ENCODE assay signal across 19 cellular contexts in genomic region chr16:56411624-56412023, GRCh38. TPM values are rescaled to one million over a fixed set of nuclear protein-coding genes. Genes with fewer than 3 reads are reported as not detected.
DNase-seq lines count a peak whose midpoint lies in the region; ATAC-seq, FAIRE-seq and TF ChIP-seq lines count a peak whose summit lies in the region.
"Had no signal": no experiment of that assay in that cellular context is flagged by ENCODE, and none has a peak within 500 bp of the region (broad histone marks: within the 10 kb centered on the region; RNA-seq: fewer than 3 reads in every experiment).

No MANE protein-coding gene starts in this region.

- H3K27me3 Mint-ChIP-seq in naive thymus-derived CD4-positive, alpha-beta T cell = no peaks in the 10 kb centered on the region
- H3K27me3 Mint-ChIP-seq: B cell; CD4-positive, alpha-beta T cell had no signal

- H4K20me1 ChIP-seq in GM12878 (ENCODE audit: control insufficient read depth, insufficient read depth) = no peaks in the 10 kb centered on the region
- H4K20me1 ChIP-seq in HepG2 (ENCODE audit: insufficient read depth, low read length) = no peaks in the 10 kb centered on the region
- H4K20me1 ChIP-seq in smooth muscle cell (ENCODE audit: low read depth) = peaks cover 28% of the 10 kb centered on the region

- 98% methylated on average over 2 of the region's 2 CpGs for WGBS in GM12878 (ENCODE audit: insufficient coverage, insufficient replicate concordance, low lambda C conversion rate, missing lambda C conversion rate)
- 96% methylated on average over 2 of the region's 2 CpGs for WGBS in HepG2 (ENCODE audit: low lambda C conversion rate)
- 94% methylated on average over 2 of the region's 2 CpGs for WGBS in smooth muscle cell (ENCODE audit: low lambda C conversion rate)

- no peak overlapping the region for H3K9ac ChIP-seq in GM12878 (ENCODE audit: control insufficient read depth, insufficient read depth, low read length)
- no peak overlapping the region for H3K9ac ChIP-seq in HepG2 (ENCODE audit: insufficient read depth, low read depth, low read length)
- H3K9ac ChIP-seq in smooth muscle cell (ENCODE audit: low read depth) = no peak overlapping the region

- H3K4me3 Mint-ChIP-seq in naive thymus-derived CD4-positive, alpha-beta T cell = no peak overlapping the region
- H3K4me3 Mint-ChIP-seq: B cell; CD4-positive, alpha-beta T cell; HFFc6 had no signal

- no peak for TF ChIP-seq CTCF in HEK293 (tag by site-specific recombination; IDR thresholded peaks at IDR 0.05)
- TF ChIP-seq CTCF in GM12878 (IDR thresholded peaks at IDR 0.05 in 2 of 3, conservative IDR thresholded peaks at IDR 0.05 in 1 of 3; ENCODE audit: control insufficient read depth in 2 of 3, extremely low read depth in 1 of 3, insufficient read depth in 1 of 3, low read depth in 3 of 3, low read length in 3 of 3) = no peak
- no peak for TF ChIP-seq CTCF in HepG2 (CRISPR knock-in tag; IDR thresholded peaks at IDR 0.05)
- TF ChIP-seq CTCF in smooth muscle cell (IDR thresholded peaks at IDR 0.05; ENCODE audit: borderline replicate concordance, insufficient read depth, poor library complexity, severe bottlenecking) = no peak

- peaks cover 10 to 57% (median 20%) of the 10 kb centered on the region in 5 donors for H3K36me3 Mint-ChIP-seq in naive thymus-derived CD4-positive, alpha-beta T cell

- peaks cover 0 to 2% (median 0%) of the 10 kb centered on the region in 11 donors for H3K9me3 Mint-ChIP-seq in naive thymus-derived CD4-positive, alpha-beta T cell
- H3K9me3 Mint-ChIP-seq: CD4-positive, alpha-beta T cell; HFFc6 had no signal

- peaks cover 5% of the 10 kb centered on the region; the same call in 1 of the 2 replicates for H3K4me1 ChIP-seq in HEK293 (ENCODE audit: control insufficient read depth, insufficient read depth, low read length)
- no peaks in the 10 kb centered on the region; the same call in 1 of the 2 replicates for H3K4me1 ChIP-seq in GM12878 (ENCODE audit: control insufficient read depth, insufficient read depth, low read length)
- H3K4me1 ChIP-seq in HepG2 (ENCODE audit: insufficient read depth, low read length) = peaks cover 24% of the 10 kb centered on the region
- peaks cover 4% of the 10 kb centered on the region for H3K4me1 ChIP-seq in smooth muscle cell (ENCODE audit: low read depth)
- no peaks in the 10 kb centered on the region for H3K4me1 ChIP-seq in naive thymus-derived CD4-positive, alpha-beta T cell (ENCODE audit: control insufficient read depth in 2 of 2, insufficient read depth in 2 of 2, low read length in 2 of 2)

- H2AFZ ChIP-seq in GM12878 (ENCODE audit: control insufficient read depth, low read depth, low read length) = no peak overlapping the region
- no peak overlapping the region for H2AFZ ChIP-seq in HepG2 (ENCODE audit: low read length)
- no peak overlapping the region for H2AFZ ChIP-seq in smooth muscle cell (ENCODE audit: low read depth)

- no peak overlapping the region for H3K27ac ChIP-seq in HEK293 (ENCODE audit: extremely low read depth, low read depth, low read length)
- no peak overlapping the region for H3K27ac ChIP-seq in GM12878 (ENCODE audit: control insufficient read depth, insufficient read depth)
- no peak overlapping the region for H3K27ac ChIP-seq in HepG2 (ENCODE audit: extremely low read length, insufficient read depth, low read length)
- peak overlapping the region; percentile 8 for H3K27ac ChIP-seq in smooth muscle cell (ENCODE audit: low read depth)
- no peak overlapping the region for H3K27ac ChIP-seq in naive thymus-derived CD4-positive, alpha-beta T cell (ENCODE audit: low read depth, low read length)

- BruUV-seq in GM12878 (replicated peaks; lab: Mats Ljungman, UMichigan) (TSS peak; percentile 28), HepG2 (replicated peaks; lab: Mats Ljungman, UMichigan) (no TSS peak)

- peaks cover 18 to 60% of the 10 kb centered on the region in 2 experiments; a peak in 2 of 3 replicates for H3K36me3 ChIP-seq in HEK293 (ENCODE audit: control insufficient read depth in 2 of 2, insufficient read depth in 1 of 2, low read length in 2 of 2)
- H3K36me3 ChIP-seq in GM12878 (ENCODE audit: control insufficient read depth in 2 of 2, insufficient read depth in 2 of 2, low read length in 1 of 2) = peaks cover 7 to 18% of the 10 kb centered on the region in 2 experiments; a peak in 3 of 4 replicates
- H3K36me3 ChIP-seq in HepG2 (replicated peaks in 1 of 2; ENCODE audit: control insufficient read depth in 1 of 2, insufficient read depth in 2 of 2, low read length in 2 of 2) = peaks cover 14 to 65% of the 10 kb centered on the region in 2 experiments
- no peaks in the 10 kb centered on the region for H3K36me3 ChIP-seq in smooth muscle cell (ENCODE audit: low read depth)
- H3K36me3 ChIP-seq in naive thymus-derived CD4-positive, alpha-beta T cell (ENCODE audit: control insufficient read depth in 2 of 3, insufficient read depth in 3 of 3, low read length in 3 of 3) = peaks cover 6 to 39% (median 11%) of the 10 kb centered on the region in 3 experiments

- no peak overlapping the region for H3K27ac Mint-ChIP-seq in naive thymus-derived CD4-positive, alpha-beta T cell
- H3K27ac Mint-ChIP-seq: B cell; CD4-positive, alpha-beta T cell; HFFc6 had no signal

- CTCF ChIA-PET in HEK293 (lab: Yijun Ruan, JAX) = interaction anchor here (0.8 kb wide), 1 partner anchor 337 kb away, joined by 3 read pairs; no protein-coding TSS in a partner anchor
- CTCF ChIA-PET in GM12878 (lab: Yijun Ruan, JAX) = interaction anchor here (1.4 kb wide), 1 partner anchor 9 kb away, joined by 3 read pairs; no protein-coding TSS in a partner anchor
- CTCF ChIA-PET in HepG2 (lab: Yijun Ruan, JAX; ENCODE audit: low intra/inter-chr PET ratio, low total read pairs) = no interaction called here
- CTCF ChIA-PET in naive thymus-derived CD4-positive, alpha-beta T cell (lab: Charles Lee) = no interaction called here

- RAD21 ChIA-PET in GM12878 (lab: Charles Lee; ENCODE audit: unreplicated experiment) = no interaction called here

- DNase-seq in GM12878 (ENCODE audit: low read depth, low spot score) (no peak), HepG2 (ENCODE audit: low spot score) (no peak), smooth muscle cell (lab: John Stamatoyannopoulos, UW; ENCODE audit: unreplicated experiment) (no peak), 8988T (no peak), activated T-cell treated with anti-CD3 and anti-CD28 coated beads for 4 hours (no peak)
- DNase-seq in naive thymus-derived CD4-positive, alpha-beta T cell = no peak
- DNase-seq: C1 segment of cervical spinal cord; CD4-positive, alpha-beta T cell; DMS79; EL; GOT3; HFFc6; KG1 had no signal

- TF ChIP-seq POLR2A in GM12878 (IDR thresholded peaks at IDR 0.05; ENCODE audit: low read depth, low read length) = no peak
- TF ChIP-seq POLR2A in HepG2 (IDR thresholded peaks at IDR 0.05; ENCODE audit: insufficient read depth in 1 of 2, low read depth in 2 of 2, low read length in 2 of 2) = no peak

- no peaks in the 10 kb centered on the region for H3K27me3 ChIP-seq in GM12878 (replicated peaks in 1 of 2; ENCODE audit: control insufficient read depth in 2 of 2, insufficient read depth in 2 of 2, low read length in 1 of 2)
- H3K27me3 ChIP-seq in HepG2 (ENCODE audit: control insufficient read depth in 1 of 2, insufficient read depth in 2 of 2, low read length in 2 of 2) = no peaks in the 10 kb centered on the region
- no peaks in the 10 kb centered on the region for H3K27me3 ChIP-seq in smooth muscle cell (ENCODE audit: low read depth)
- no peaks in the 10 kb centered on the region for H3K27me3 ChIP-seq in naive thymus-derived CD4-positive, alpha-beta T cell (ENCODE audit: control insufficient read depth in 2 of 2, insufficient read depth in 2 of 2, low read length in 2 of 2)

- POLR2A ChIA-PET in HEK293 (lab: Yijun Ruan, JAX) (no interaction called here), GM12878 (lab: Charles Lee) (no interaction called here), HepG2 (lab: Yijun Ruan, JAX) (no interaction called here)
- POLR2A ChIA-PET in naive thymus-derived CD4-positive, alpha-beta T cell (lab: Charles Lee) = no interaction called here

- SMC1A ChIA-PET in GM12878 (lab: Charles Lee; ENCODE audit: uncharacterized antibody, unreplicated experiment) = interaction anchor here (1.4 kb wide), 1 partner anchor 24 kb away, joined by 3 read pairs; no protein-coding TSS in a partner anchor

- intact Hi-C loops in GM12878 (cut with micrococcal nuclease; ENCODE audit: unreplicated experiment) (no loop called here), HepG2 (cut with micrococcal nuclease; ENCODE audit: unreplicated experiment) (no loop called here)
- intact Hi-C loops in naive thymus-derived CD4-positive, alpha-beta T cell (cut with micrococcal nuclease) = no loop called here

- H3K79me2 ChIP-seq in GM12878 (ENCODE audit: control insufficient read depth, insufficient read depth, low read length) (peaks cover 11% of the 10 kb centered on the region), HepG2 (ENCODE audit: insufficient read depth, low read length) (peaks cover 26% of the 10 kb centered on the region), smooth muscle cell (ENCODE audit: low read depth) (peaks cover 18% of the 10 kb centered on the region)

- in situ Hi-C loops in GM12878 (cut with MboI) = no loop called here
- in situ Hi-C loops in HepG2 (cut with HindIII; ENCODE audit: extremely low pct_ligation_motif_present, low pct_unique_long_range_greater_than_20kb) = no loop called here

- H3K4me1 Mint-ChIP-seq in naive thymus-derived CD4-positive, alpha-beta T cell = peaks cover 8 to 28% (median 14%) of the 10 kb centered on the region in 7 donors

- H3K4me2 ChIP-seq in GM12878 (ENCODE audit: control insufficient read depth, insufficient read depth) (no peak overlapping the region), HepG2 (ENCODE audit: low read depth, low read length) (no peak overlapping the region), smooth muscle cell (no peak overlapping the region)

- FAIRE-seq in GM12878 (lab: Jason Lieb, UNC) (no peak), HepG2 (lab: Jason Lieb, UNC) (no peak)
- FAIRE-seq: A204.1, G401.6, GM19239 had no signal

- H3K4me3 ChIP-seq in HEK293 (ENCODE audit: low read depth, low read length) = no peak overlapping the region
- H3K4me3 ChIP-seq in GM12878 = no peak overlapping the region
- no peak overlapping the region for H3K4me3 ChIP-seq in HepG2 (replicated peaks in 1 of 3; ENCODE audit: insufficient read depth in 1 of 3, low read depth in 2 of 3, low read length in 3 of 3)
- H3K4me3 ChIP-seq in smooth muscle cell = no peak overlapping the region
- no peak overlapping the region for H3K4me3 ChIP-seq in naive thymus-derived CD4-positive, alpha-beta T cell (ENCODE audit: low read length)
- H3K4me3 ChIP-seq: HAP-1 had no signal

- TF ChIP-seq RAD21 in GM12878 (IDR thresholded peaks at IDR 0.05; ENCODE audit: insufficient read depth, low read depth, low read length) = no peak
- TF ChIP-seq RAD21 in HepG2 (CRISPR knock-in tag; IDR thresholded peaks at IDR 0.05) = no peak

- TF ChIP-seq EP300 in GM12878 (IDR thresholded peaks at IDR 0.05; ENCODE audit: borderline replicate concordance in 1 of 2, control insufficient read depth in 1 of 2, low read depth in 2 of 2, low read length in 2 of 2) = no peak
- TF ChIP-seq EP300 in HepG2 (IDR thresholded peaks at IDR 0.05; ENCODE audit: low read depth in 2 of 2, low read length in 2 of 2) = no peak
- TF ChIP-seq EP300 in HepG2 (CRISPR knock-in tag; IDR thresholded peaks at IDR 0.05; ENCODE audit: borderline replicate concordance) = no peak

- H3F3A ChIP-seq in smooth muscle cell (ENCODE audit: low read depth) = no peaks in the 10 kb centered on the region

- H3K9me3 ChIP-seq in HEK293 (ENCODE audit: control insufficient read depth, insufficient read depth, low read depth, low read length) (no peaks in the 10 kb centered on the region), GM12878 (replicated peaks; ENCODE audit: control insufficient read depth, insufficient read depth, low read length) (no peaks in the 10 kb centered on the region), HepG2 (ENCODE audit: low read length) (no peaks in the 10 kb centered on the region), smooth muscle cell (replicated peaks; ENCODE audit: low read depth) (no peaks in the 10 kb centered on the region)
- no peaks in the 10 kb centered on the region for H3K9me3 ChIP-seq in naive thymus-derived CD4-positive, alpha-beta T cell (ENCODE audit: control insufficient read depth in 2 of 3, low read length in 3 of 3)
- H3K9me3 ChIP-seq: HAP-1 had no signal

- ATAC-seq in GM12878 (no peak), HepG2 (no peak)
- ATAC-seq in naive thymus-derived CD4-positive, alpha-beta T cell = no peak

RNA-seq across cellular contexts. Expression of gene AMFR, which starts 13.7 kb away (rescaled TPM):
- 87.4 and 111 TPM in 2 replicates for total RNA-seq in GM12878 (2013; cell fraction: nucleolus; rRNA removed)
- total RNA-seq in GM12878 (2014; rRNA removed) = 67.6 and 86.9 TPM in 2 replicates
- total RNA-seq in GM12878 (2014; rRNA removed; fragmentation: Illumina TruSeq; extraction: Trizol) = 42.2 and 42.9 TPM in 2 replicates
- total RNA-seq in GM12878 (2021) = 56.2 and 63.7 TPM in 2 replicates
- 35.5 TPM for polyA plus RNA-seq in GM12878 (2011; ENCODE audit: low read depth)
- 13.4 and 34.0 TPM in 2 replicates for polyA plus RNA-seq in GM12878 (2011; rRNA removed)
- 35.4 and 39.0 TPM in 2 replicates for polyA plus RNA-seq in GM12878 (2011; cell fraction: cytosol; rRNA removed)
- polyA plus RNA-seq in GM12878 (2011; cell fraction: nucleus; rRNA removed) = 36.0 and 41.7 TPM in 2 replicates
- 56.2 and 58.8 TPM in 2 replicates for polyA plus RNA-seq in GM12878 (2012)
- polyA plus RNA-seq in GM12878 (2014; fragmentation: Illumina TruSeq; extraction: Trizol) = 22.6 and 23.1 TPM in 2 replicates
- polyA plus RNA-seq in GM12878 (2014; fragmentation: Nextera tagmentation; extraction: Ambion mirVana) = 10 to 100 TPM; 11.8 to 13.8 TPM
- 30.1 and 33.2 TPM in 2 replicates for polyA plus RNA-seq in GM12878 (2014; rRNA removed)
- 10 to 100 TPM in 1 of 2 experiments, 1 to 10 TPM in 1; 8.2 to 10.0 TPM for polyA plus RNA-seq in GM12878 (2016; fragmentation: Nextera tagmentation; extraction: Ambion mirVana)
- 122 and 134 TPM in 2 replicates for polyA minus RNA-seq in GM12878 (2011; rRNA and poly(A)+ RNA removed)
- 56.4 and 58.7 TPM in 2 replicates for polyA minus RNA-seq in GM12878 (2011; cell fraction: cytosol; rRNA and poly(A)+ RNA removed)
- polyA minus RNA-seq in GM12878 (2011; cell fraction: nucleus; rRNA and poly(A)+ RNA removed) = 42.3 and 71.1 TPM in 2 replicates
- total RNA-seq in HepG2 (2016; rRNA removed; fragmentation: Illumina TruSeq; extraction: Trizol) = 80.0 and 108 TPM in 2 replicates
- total RNA-seq in HepG2 (2016; cell fraction: cytosol; rRNA removed; fragmentation: Illumina TruSeq; extraction: Trizol; ENCODE audit: low read depth) = 55.3 and 57.1 TPM in 2 replicates
- total RNA-seq in HepG2 (2016; cell fraction: insoluble cytoplasmic fraction; rRNA removed; fragmentation: Illumina TruSeq; extraction: Trizol) = 75.8 and 107 TPM in 2 replicates
- total RNA-seq in HepG2 (2016; cell fraction: membrane; rRNA removed; fragmentation: Illumina TruSeq; extraction: Trizol) = 115 and 121 TPM in 2 replicates
- total RNA-seq in HepG2 (2016; cell fraction: nucleus; rRNA removed; fragmentation: Illumina TruSeq; extraction: Trizol) = 88.4 and 97.8 TPM in 2 replicates
- polyA plus RNA-seq in HepG2 (2011; rRNA removed) = 52.9 and 65.3 TPM in 2 replicates
- 73.6 and 88.0 TPM in 2 replicates for polyA plus RNA-seq in HepG2 (2011; cell fraction: cytosol; rRNA removed)
- 63.5 and 69.1 TPM in 2 replicates for polyA plus RNA-seq in HepG2 (2011; cell fraction: nucleus; rRNA removed)
- polyA plus RNA-seq in HepG2 (2012) = 68.8 and 77.0 TPM in 2 replicates
- 27.7 and 29.0 TPM in 2 replicates for polyA plus RNA-seq in HepG2 (2016; cell fraction: cytosol; fragmentation: Illumina TruSeq; extraction: Trizol; ENCODE audit: low read depth)
- 47.4 and 56.2 TPM in 2 replicates for polyA plus RNA-seq in HepG2 (2016; cell fraction: insoluble cytoplasmic fraction; fragmentation: Illumina TruSeq; extraction: Trizol; ENCODE audit: low read depth)
- 56.5 and 62.9 TPM in 2 replicates for polyA plus RNA-seq in HepG2 (2016; cell fraction: membrane; fragmentation: Illumina TruSeq; extraction: Trizol; ENCODE audit: low read depth)
- polyA plus RNA-seq in HepG2 (2016; cell fraction: nucleus; fragmentation: Illumina TruSeq; extraction: Trizol; ENCODE audit: insufficient read depth, low read depth) = 75.6 and 79.3 TPM in 2 replicates
- polyA minus RNA-seq in HepG2 (2011; rRNA and poly(A)+ RNA removed; ENCODE audit: low replicate concordance) = 174 and 688 TPM in 2 replicates
- polyA minus RNA-seq in HepG2 (2011; cell fraction: cytosol; rRNA and poly(A)+ RNA removed) = 186 and 219 TPM in 2 replicates
- polyA minus RNA-seq in HepG2 (2011; cell fraction: nucleus; rRNA and poly(A)+ RNA removed) = 164 and 181 TPM in 2 replicates
- total RNA-seq in smooth muscle cell = 60.6 and 76.6 TPM in 2 replicates
- polyA plus RNA-seq in smooth muscle cell = 45.2 and 49.1 TPM in 2 replicates
- total RNA-seq in naive thymus-derived CD4-positive, alpha-beta T cell = 10 to 100 TPM; 45.5 to 83.3 (median 62.0) TPM
- polyA plus RNA-seq in naive thymus-derived CD4-positive, alpha-beta T cell = 10 to 100 TPM; 35.7 to 37.2 TPM

RNA-seq across cellular contexts. Expression of gene NUDT21, which starts 39.5 kb away (rescaled TPM):
- 86.7 and 87.9 TPM in 2 replicates for total RNA-seq in GM12878 (2013; cell fraction: nucleolus; rRNA removed)
- 145 and 229 TPM in 2 replicates for total RNA-seq in GM12878 (2014; rRNA removed)
- total RNA-seq in GM12878 (2014; rRNA removed; fragmentation: Illumina TruSeq; extraction: Trizol) = 106 and 110 TPM in 2 replicates
- total RNA-seq in GM12878 (2021) = 200 and 203 TPM in 2 replicates
- 31.4 TPM for polyA plus RNA-seq in GM12878 (2011; ENCODE audit: low read depth)
- 183 and 220 TPM in 2 replicates for polyA plus RNA-seq in GM12878 (2011; rRNA removed)
- polyA plus RNA-seq in GM12878 (2011; cell fraction: cytosol; rRNA removed) = 82.6 and 83.4 TPM in 2 replicates
- polyA plus RNA-seq in GM12878 (2011; cell fraction: nucleus; rRNA removed) = 92.4 and 104 TPM in 2 replicates
- polyA plus RNA-seq in GM12878 (2012) = 108 and 126 TPM in 2 replicates
- polyA plus RNA-seq in GM12878 (2014; fragmentation: Illumina TruSeq; extraction: Trizol) = 104 and 141 TPM in 2 replicates
- 100 to 1,000 TPM in 1 of 2 experiments, 10 to 100 TPM in 1; 70.1 to 120 TPM for polyA plus RNA-seq in GM12878 (2014; fragmentation: Nextera tagmentation; extraction: Ambion mirVana)
- polyA plus RNA-seq in GM12878 (2014; rRNA removed) = 99.0 and 175 TPM in 2 replicates
- 100 to 1,000 TPM; 134 to 152 TPM for polyA plus RNA-seq in GM12878 (2016; fragmentation: Nextera tagmentation; extraction: Ambion mirVana)
- 69.1 and 126 TPM in 2 replicates for polyA minus RNA-seq in GM12878 (2011; rRNA and poly(A)+ RNA removed)
- polyA minus RNA-seq in GM12878 (2011; cell fraction: cytosol; rRNA and poly(A)+ RNA removed) = 54.4 and 64.9 TPM in 2 replicates
- 66.1 and 119 TPM in 2 replicates for polyA minus RNA-seq in GM12878 (2011; cell fraction: nucleus; rRNA and poly(A)+ RNA removed)
- total RNA-seq in HepG2 (2016; rRNA removed; fragmentation: Illumina TruSeq; extraction: Trizol) = 210 and 320 TPM in 2 replicates
- total RNA-seq in HepG2 (2016; cell fraction: cytosol; rRNA removed; fragmentation: Illumina TruSeq; extraction: Trizol; ENCODE audit: low read depth) = 59.7 and 74.4 TPM in 2 replicates
- 213 and 328 TPM in 2 replicates for total RNA-seq in HepG2 (2016; cell fraction: insoluble cytoplasmic fraction; rRNA removed; fragmentation: Illumina TruSeq; extraction: Trizol)
- total RNA-seq in HepG2 (2016; cell fraction: membrane; rRNA removed; fragmentation: Illumina TruSeq; extraction: Trizol) = 88.9 and 94.1 TPM in 2 replicates
- 86.2 and 94.1 TPM in 2 replicates for total RNA-seq in HepG2 (2016; cell fraction: nucleus; rRNA removed; fragmentation: Illumina TruSeq; extraction: Trizol)
- polyA plus RNA-seq in HepG2 (2011; rRNA removed) = 162 and 177 TPM in 2 replicates
- polyA plus RNA-seq in HepG2 (2011; cell fraction: cytosol; rRNA removed) = 66.5 and 107 TPM in 2 replicates
- 51.0 and 61.4 TPM in 2 replicates for polyA plus RNA-seq in HepG2 (2011; cell fraction: nucleus; rRNA removed)
- 136 and 140 TPM in 2 replicates for polyA plus RNA-seq in HepG2 (2012)
- polyA plus RNA-seq in HepG2 (2016; cell fraction: cytosol; fragmentation: Illumina TruSeq; extraction: Trizol; ENCODE audit: low read depth) = 77.0 and 85.0 TPM in 2 replicates
- 268 and 272 TPM in 2 replicates for polyA plus RNA-seq in HepG2 (2016; cell fraction: insoluble cytoplasmic fraction; fragmentation: Illumina TruSeq; extraction: Trizol; ENCODE audit: low read depth)
- polyA plus RNA-seq in HepG2 (2016; cell fraction: membrane; fragmentation: Illumina TruSeq; extraction: Trizol; ENCODE audit: low read depth) = 76.9 and 88.0 TPM in 2 replicates
- polyA plus RNA-seq in HepG2 (2016; cell fraction: nucleus; fragmentation: Illumina TruSeq; extraction: Trizol; ENCODE audit: insufficient read depth, low read depth) = 92.2 and 106 TPM in 2 replicates
- 103 and 183 TPM in 2 replicates for polyA minus RNA-seq in HepG2 (2011; rRNA and poly(A)+ RNA removed; ENCODE audit: low replicate concordance)
- 89.5 and 101 TPM in 2 replicates for polyA minus RNA-seq in HepG2 (2011; cell fraction: cytosol; rRNA and poly(A)+ RNA removed)
- 81.6 and 84.1 TPM in 2 replicates for polyA minus RNA-seq in HepG2 (2011; cell fraction: nucleus; rRNA and poly(A)+ RNA removed)
- 101 and 119 TPM in 2 replicates for total RNA-seq in smooth muscle cell
- polyA plus RNA-seq in smooth muscle cell = 44.4 and 55.5 TPM in 2 replicates
- 100 to 1,000 TPM in 2 of 5 experiments, 10 to 100 TPM in 3; 74.0 to 191 (median 97.5) TPM for total RNA-seq in naive thymus-derived CD4-positive, alpha-beta T cell
- polyA plus RNA-seq in naive thymus-derived CD4-positive, alpha-beta T cell = 10 to 100 TPM; 63.9 to 65.6 TPM

RNA-seq across cellular contexts. Expression of gene OGFOD1, which starts 39.7 kb away (rescaled TPM):
- 46.4 and 58.2 TPM in 2 replicates for total RNA-seq in GM12878 (2013; cell fraction: nucleolus; rRNA removed)
- total RNA-seq in GM12878 (2014; rRNA removed) = 42.4 and 58.3 TPM in 2 replicates
- total RNA-seq in GM12878 (2014; rRNA removed; fragmentation: Illumina TruSeq; extraction: Trizol) = 41.8 and 43.2 TPM in 2 replicates
- 51.6 and 54.4 TPM in 2 replicates for total RNA-seq in GM12878 (2021)
- polyA plus RNA-seq in GM12878 (2011; ENCODE audit: low read depth) = 23.3 TPM
- polyA plus RNA-seq in GM12878 (2011; rRNA removed) = 38.8 and 48.8 TPM in 2 replicates
- polyA plus RNA-seq in GM12878 (2011; cell fraction: cytosol; rRNA removed) = 24.5 and 33.4 TPM in 2 replicates
- polyA plus RNA-seq in GM12878 (2011; cell fraction: nucleus; rRNA removed) = 20.0 and 32.1 TPM in 2 replicates
- 30.6 and 35.2 TPM in 2 replicates for polyA plus RNA-seq in GM12878 (2012)
- 60.6 and 74.3 TPM in 2 replicates for polyA plus RNA-seq in GM12878 (2014; fragmentation: Illumina TruSeq; extraction: Trizol)
- polyA plus RNA-seq in GM12878 (2014; fragmentation: Nextera tagmentation; extraction: Ambion mirVana) = 10 to 100 TPM; 31.4 to 40.7 TPM
- 54.8 and 57.2 TPM in 2 replicates for polyA plus RNA-seq in GM12878 (2014; rRNA removed)
- 100 to 1,000 TPM; 117 to 119 TPM for polyA plus RNA-seq in GM12878 (2016; fragmentation: Nextera tagmentation; extraction: Ambion mirVana)
- polyA minus RNA-seq in GM12878 (2011; rRNA and poly(A)+ RNA removed) = 22.8 and 33.9 TPM in 2 replicates
- polyA minus RNA-seq in GM12878 (2011; cell fraction: cytosol; rRNA and poly(A)+ RNA removed) = 10.7 and 14.0 TPM in 2 replicates
- polyA minus RNA-seq in GM12878 (2011; cell fraction: nucleus; rRNA and poly(A)+ RNA removed) = 11.7 and 20.0 TPM in 2 replicates
- 81.3 and 160 TPM in 2 replicates for total RNA-seq in HepG2 (2016; rRNA removed; fragmentation: Illumina TruSeq; extraction: Trizol)
- 6.6 and 8.4 TPM in 2 replicates for total RNA-seq in HepG2 (2016; cell fraction: cytosol; rRNA removed; fragmentation: Illumina TruSeq; extraction: Trizol; ENCODE audit: low read depth)
- total RNA-seq in HepG2 (2016; cell fraction: insoluble cytoplasmic fraction; rRNA removed; fragmentation: Illumina TruSeq; extraction: Trizol) = 86.8 and 157 TPM in 2 replicates
- 20.3 and 27.2 TPM in 2 replicates for total RNA-seq in HepG2 (2016; cell fraction: membrane; rRNA removed; fragmentation: Illumina TruSeq; extraction: Trizol)
- 53.7 and 58.7 TPM in 2 replicates for total RNA-seq in HepG2 (2016; cell fraction: nucleus; rRNA removed; fragmentation: Illumina TruSeq; extraction: Trizol)
- polyA plus RNA-seq in HepG2 (2011; rRNA removed) = 31.1 and 35.2 TPM in 2 replicates
- polyA plus RNA-seq in HepG2 (2011; cell fraction: cytosol; rRNA removed) = 20.7 and 32.8 TPM in 2 replicates
- polyA plus RNA-seq in HepG2 (2011; cell fraction: nucleus; rRNA removed) = 11.1 and 14.6 TPM in 2 replicates
- 44.7 and 68.7 TPM in 2 replicates for polyA plus RNA-seq in HepG2 (2012)
- polyA plus RNA-seq in HepG2 (2016; cell fraction: cytosol; fragmentation: Illumina TruSeq; extraction: Trizol; ENCODE audit: low read depth) = 6.1 and 7.5 TPM in 2 replicates
- polyA plus RNA-seq in HepG2 (2016; cell fraction: insoluble cytoplasmic fraction; fragmentation: Illumina TruSeq; extraction: Trizol; ENCODE audit: low read depth) = 139 and 141 TPM in 2 replicates
- polyA plus RNA-seq in HepG2 (2016; cell fraction: membrane; fragmentation: Illumina TruSeq; extraction: Trizol; ENCODE audit: low read depth) = 14.8 and 18.5 TPM in 2 replicates
- 48.7 and 52.3 TPM in 2 replicates for polyA plus RNA-seq in HepG2 (2016; cell fraction: nucleus; fragmentation: Illumina TruSeq; extraction: Trizol; ENCODE audit: insufficient read depth, low read depth)
- 28.6 and 57.3 TPM in 2 replicates for polyA minus RNA-seq in HepG2 (2011; rRNA and poly(A)+ RNA removed; ENCODE audit: low replicate concordance)
- 24.4 and 40.4 TPM in 2 replicates for polyA minus RNA-seq in HepG2 (2011; cell fraction: cytosol; rRNA and poly(A)+ RNA removed)
- 61.2 and 74.1 TPM in 2 replicates for polyA minus RNA-seq in HepG2 (2011; cell fraction: nucleus; rRNA and poly(A)+ RNA removed)
- total RNA-seq in smooth muscle cell = 56.7 and 107 TPM in 2 replicates
- polyA plus RNA-seq in smooth muscle cell = 55.8 and 68.7 TPM in 2 replicates
- total RNA-seq in naive thymus-derived CD4-positive, alpha-beta T cell = 10 to 100 TPM; 23.8 to 51.8 (median 42.1) TPM
- polyA plus RNA-seq in naive thymus-derived CD4-positive, alpha-beta T cell = 100 to 1,000 TPM in 1 of 2 donors, 10 to 100 TPM in 1; 98.5 to 106 TPM

Comparison
In these comparisons a context has a peak if more than half of its experiments do, and no peak if none do; other contexts are left out.
1. CTCF ChIA-PET loops: an anchor here in HEK293 (0.8 kb wide) and GM12878 (1.4 kb wide); none called in HepG2 and naive thymus-derived CD4-positive, alpha-beta T cell.
2. Of the 63 proteins assayed by ChIP-seq in both HepG2 and HEK293: peak only in HepG2: none; only in HEK293: SETDB1; in both: none; in neither: 62.